ENCODE assay signal across 22 cellular contexts in genomic region chr18:7770903-7771302, GRCh38.
"Had no signal": no experiment of that assay in that cellular context is flagged by ENCODE, and none has a peak within 500 bp of the region (broad histone marks: within the 10 kb centered on the region; RNA-seq: fewer than 3 reads in every experiment).

No MANE protein-coding gene starts in this region.

- H3K4me3 ChIP-seq: lower lobe of right lung, ovary, prostate gland, right lobe of liver, skin epidermis, spleen, suprapubic skin, thoracic aorta, tibial nerve, uterus had no signal

- ATAC-seq: lower lobe of right lung; naive thymus-derived CD4-positive, alpha-beta T cell; natural killer cell treated with Interleukin-12 subunit alpha and Interleukin-12 subunit beta and Interleukin-15 and Interleukin-18, amount 100 ng/mL, for 72 hours; right lobe of liver; stimulated activated effector memory CD8-positive, alpha-beta T cell treated with anti-CD3 and anti-CD28 coated beads, Interleukin-12 subunit alpha, Interleukin-12 subunit beta, amount 100 ng/mL, for 72 hours had no signal

- DNase-seq: head of caudate nucleus; hypothalamus; immature natural killer cell; kidney; lower lobe of right lung; mesendoderm; naive thymus-derived CD4-positive, alpha-beta T cell; ovary; posterior cingulate gyrus; retina; right lobe of liver; spleen; stimulated activated CD4-positive, alpha-beta T cell treated with anti-CD3 and anti-CD28 coated beads, Interleukin-4, amount 100 ng/mL, for 24 hours; stimulated activated naive CD4-positive, alpha-beta T cell; uterus had no signal

- H3K36me3 ChIP-seq: lower lobe of right lung, ovary, prostate gland, right lobe of liver, spleen, suprapubic skin, thoracic aorta, tibial nerve, uterus had no signal

- H3K27ac ChIP-seq: lower lobe of right lung, ovary, prostate gland, right lobe of liver, skin epidermis, spleen, suprapubic skin, thoracic aorta, tibial nerve, uterus had no signal

- H3K27me3 ChIP-seq: ovary, right lobe of liver, spleen, suprapubic skin, tibial nerve, uterus had no signal

- H3K9me3 ChIP-seq: lower lobe of right lung, ovary, prostate gland, right lobe of liver, spleen, suprapubic skin, thoracic aorta, tibial nerve, uterus had no signal

- H3K4me1 ChIP-seq: lower lobe of right lung, prostate gland, right lobe of liver, spleen, suprapubic skin, uterus had no signal
